Comparison of ENCODE assay signal across 9 cellular contexts in genomic region chr5:9546973-9547947, GRCh38. TPM values are rescaled to one million over a fixed set of nuclear protein-coding genes. Genes with fewer than 3 reads are reported as not detected.
A peak's percentile ranks its signal among the peaks of the same experiment; 100 is the strongest.
DNase-seq lines count a peak whose midpoint lies in the region; ATAC-seq and TF ChIP-seq lines count a peak whose summit lies in the region.
"Had no signal": no experiment of that assay in that cellular context is flagged by ENCODE, and none has a peak within 500 bp of the region (broad histone marks: within the 10 kb centered on the region; RNA-seq: fewer than 3 reads in every experiment).

No MANE protein-coding gene starts in this region.

- H2BK20ac ChIP-seq in IMR-90 (ENCODE audit: low read depth, low read length), result peak overlapping the region; percentile 33; the same call in 1 of the 2 replicates

- H2AK9ac ChIP-seq in IMR-90 (replicated peaks; ENCODE audit: low read depth, low read length, poor library complexity), result peak overlapping the region; percentile 96

- H4K91ac ChIP-seq in IMR-90 (ENCODE audit: insufficient read depth, low read depth, low read length), result peak overlapping the region; percentile 96

- peaks cover 12% of the 10 kb centered on the region; the same call in 1 of the 2 replicates for H4K20me1 ChIP-seq in IMR-90 (ENCODE audit: insufficient read depth, low read length)

- peak overlapping the region; percentile 48 for H2AFZ ChIP-seq in IMR-90 (replicated peaks; ENCODE audit: low read length, poor library complexity)

- DNase-seq in IMR-90, result peak; percentile 62
- DNase-seq in right lobe of liver, result no peak
- DNase-seq in testis, result no peak
- no peak for DNase-seq in cerebellum (ENCODE audit: low spot score)
- no peak for DNase-seq in NOMO-1 treated with DMSO at 0.1 percent for 48 hours (lab: John Stamatoyannopoulos, UW; ENCODE audit: unreplicated experiment)
- no peak for DNase-seq in NOMO-1 treated with dmso at 0.1 percent for 144 hours (lab: John Stamatoyannopoulos, UW; ENCODE audit: unreplicated experiment)
- DNase-seq in NCI-H1436 (lab: John Stamatoyannopoulos, UW), result no peak
- DNase-seq: effector CD4-positive, alpha-beta T cell had no signal

- ATAC-seq in IMR-90 (ENCODE audit: low read depth) (peak; percentile 1; the same call in 1 of the 2 replicates), right lobe of liver (no peak)

- peak overlapping the region; percentile 94 for H3K4ac ChIP-seq in IMR-90 (ENCODE audit: low read depth, low read length)

- H2BK120ac ChIP-seq in IMR-90 (ENCODE audit: low read depth, low read length), result peak overlapping the region; percentile 89

- peak overlapping the region; percentile 91 for H3K56ac ChIP-seq in IMR-90 (ENCODE audit: extremely low read depth, insufficient read depth, low read length)

- POLR2A ChIA-PET in IMR-90 (lab: Charles Lee; ENCODE audit: unreplicated experiment), result interaction anchor here (0.9 to 1.9 kb wide), 2 partner anchors 160 to 169 kb away, joined by 4 to 10 read pairs; no protein-coding TSS in a partner anchor

- H4K5ac ChIP-seq in IMR-90 (ENCODE audit: low read depth, low read length), result peak overlapping the region; percentile 93

- H4K8ac ChIP-seq in IMR-90 (ENCODE audit: low read depth in 2 of 2, low read length in 2 of 2), result peak overlapping the region; percentile 59 to 94

- intact Hi-C loops in IMR-90 (cut with micrococcal nuclease) (loop anchor here (1.0 to 10.0 kb wide), 10 partner anchors 150 to 702 kb away; partner anchors contain the start of gene ATPSCKMT), right lobe of liver (cut with DNase I) (no loop called here), testis (cut with DNase I; ENCODE audit: low total_unique reads) (no loop called here)

- H3K79me1 ChIP-seq in IMR-90 (ENCODE audit: low read depth in 1 of 2, low read length in 2 of 2), result peaks cover 26 to 58% of the 10 kb centered on the region in 2 experiments

- H3K9ac ChIP-seq in IMR-90 (ENCODE audit: low read depth, low read length) (peak overlapping the region; percentile 98), duodenal mucosa (ENCODE audit: low read depth in 1 of 2, low read length in 2 of 2) (peak overlapping the region; percentile 82 to 87)

- H3K4me1 ChIP-seq in IMR-90 (ENCODE audit: control insufficient read depth, insufficient read depth, low read length) (peaks cover 2% of the 10 kb centered on the region; the same call in 1 of the 2 replicates), duodenal mucosa (ENCODE audit: control insufficient read depth in 1 of 2, insufficient read depth in 2 of 2, low read length in 2 of 2) (peaks cover 0 to 3% of the 10 kb centered on the region in 2 donors), right lobe of liver (peaks cover 0 to 18% (median 3%) of the 10 kb centered on the region in 4 donors), testis (peaks cover 8% of the 10 kb centered on the region)

- CTCF ChIA-PET in IMR-90 (lab: Yijun Ruan, JAX), result interaction anchor here (0.6 to 1.0 kb wide), 2 partner anchors 305 to 391 kb away, joined by 3 read pairs; no protein-coding TSS in a partner anchor

- H3K4me2 ChIP-seq in IMR-90 (ENCODE audit: low read depth, low read length), result peak overlapping the region; percentile 66

- dilution Hi-C loops in IMR-90 (cut with HindIII; ENCODE audit: low sequenced_read_pairs, unreplicated experiment), result no loop called here

- TF ChIP-seq CTCF in IMR-90 (conservative IDR thresholded peaks at IDR 0.05; ENCODE audit: low read depth, low read length) (no peak), right lobe of liver (IDR thresholded peaks at IDR 0.05) (no peak), testis (IDR thresholded peaks at IDR 0.05) (no peak)

- no peak for TF ChIP-seq RAD21 in IMR-90 (IDR thresholded peaks at IDR 0.05; ENCODE audit: low read length)

- no peaks in the 10 kb centered on the region for H3K27me3 ChIP-seq in IMR-90 (ENCODE audit: control insufficient read depth, insufficient read depth, low read length)
- peaks cover 0 to 4% of the 10 kb centered on the region in 2 donors for H3K27me3 ChIP-seq in duodenal mucosa (ENCODE audit: control insufficient read depth in 1 of 2, insufficient read depth in 2 of 2, low read length in 2 of 2)
- H3K27me3 ChIP-seq in right lobe of liver, result no peaks in the 10 kb centered on the region
- no peaks in the 10 kb centered on the region for H3K27me3 ChIP-seq in testis

- BruUV-seq in IMR-90 (replicated peaks; lab: Mats Ljungman, UMichigan), result no TSS peak

- H3K4me3 ChIP-seq in IMR-90 (ENCODE audit: insufficient read depth, low read depth, low read length), result peak overlapping the region; percentile 94
- H3K4me3 ChIP-seq in duodenal mucosa (ENCODE audit: low read depth in 1 of 2, low read length in 2 of 2), result peak overlapping the region; percentile 77 to 95
- peak overlapping the region; percentile 76 to 83 (median 80) for H3K4me3 ChIP-seq in right lobe of liver
- H3K4me3 ChIP-seq in testis, result peak overlapping the region; percentile 57 to 70

- H2AK5ac ChIP-seq in IMR-90 (ENCODE audit: low read depth, low read length), result peak overlapping the region; percentile 96

- H3K23ac ChIP-seq in IMR-90 (ENCODE audit: low read depth, low read length), result peak overlapping the region; percentile 98

- peaks cover 6% of the 10 kb centered on the region for H3K9me1 ChIP-seq in IMR-90 (ENCODE audit: insufficient read depth, low read length)

- H3K36me3 ChIP-seq in IMR-90 (ENCODE audit: control insufficient read depth, insufficient read depth, low read length) (peaks cover 24% of the 10 kb centered on the region), duodenal mucosa (ENCODE audit: control insufficient read depth in 1 of 2, insufficient read depth in 2 of 2, low read length in 2 of 2) (peaks cover 15 to 29% of the 10 kb centered on the region in 2 donors), right lobe of liver (peaks cover 0 to 12% (median 0%) of the 10 kb centered on the region in 4 donors), testis (ENCODE audit: low read depth, missing control alignments) (no peaks in the 10 kb centered on the region)

- peak overlapping the region; percentile 93 for H2BK5ac ChIP-seq in IMR-90 (ENCODE audit: low read depth, low read length, poor library complexity, severe bottlenecking)

- peak overlapping the region; percentile 99 for H3K14ac ChIP-seq in IMR-90 (replicated peaks; ENCODE audit: low read depth, low read length)

- WGBS in IMR-90 (ENCODE audit: extremely low coverage in 2 of 2, insufficient read length in 1 of 2), 2 experiments, result 54% methylated on average over 6 of the region's 22 CpGs; no CpG with 5 or more reads in 1 of the 2 experiments
- 33% methylated on average over 13 of the region's 22 CpGs for WGBS in right lobe of liver (ENCODE audit: insufficient coverage, low coverage, low lambda C conversion rate, missing lambda C conversion rate)
- WGBS in testis, 2 donors, result 21 to 27% methylated on average over 15 to 22 of the region's 22 CpGs

- no peaks in the 10 kb centered on the region for H3K9me3 ChIP-seq in IMR-90 (ENCODE audit: control insufficient read depth, insufficient read depth, low read length)
- no peaks in the 10 kb centered on the region for H3K9me3 ChIP-seq in duodenal mucosa (ENCODE audit: control insufficient read depth in 1 of 2, low read length in 2 of 2)
- no peaks in the 10 kb centered on the region for H3K9me3 ChIP-seq in right lobe of liver
- no peaks in the 10 kb centered on the region for H3K9me3 ChIP-seq in testis

- peak overlapping the region; percentile 79 for H3K27ac ChIP-seq in IMR-90 (ENCODE audit: insufficient read depth, low read length)
- H3K27ac ChIP-seq in duodenal mucosa (ENCODE audit: low read depth, low read length), result peak overlapping the region; percentile 68
- peak overlapping the region in 1 of 3 donors; percentile 73 for H3K27ac ChIP-seq in right lobe of liver
- peak overlapping the region; percentile 57 to 81 for H3K27ac ChIP-seq in testis

- in situ Hi-C loops in IMR-90 (cut with MboI; ENCODE audit: low sequenced_read_pairs), result loop anchor here (25.0 kb wide), 2 partner anchors 785 to 1660 kb away; no protein-coding TSS in a partner anchor

- H2BK15ac ChIP-seq in IMR-90 (ENCODE audit: low read depth, low read length), result peak overlapping the region; percentile 82; the same call in 1 of the 3 replicates

- peak; percentile 60; the same call in 1 of the 2 replicates for TF ChIP-seq POLR2A in IMR-90 (IDR thresholded peaks at IDR 0.05; ENCODE audit: low read depth, low read length)
- no peak for TF ChIP-seq POLR2A in right lobe of liver (IDR thresholded peaks at IDR 0.05)
- no peak for TF ChIP-seq POLR2A in testis (IDR thresholded peaks at IDR 0.05)

- peak overlapping the region; percentile 95 for H3K18ac ChIP-seq in IMR-90 (ENCODE audit: low read depth, low read length)

TF ChIP-seq in IMR-90, 13 proteins besides CTCF, POLR2A, EP300 and RAD21:
- TF ChIP-seq SMC3 (IDR thresholded peaks at IDR 0.05; ENCODE audit: low read depth, low read length) (no peak), ELK1 (IDR thresholded peaks at IDR 0.05; ENCODE audit: borderline replicate concordance, low read depth, low read length) (no peak), BHLHE40 (IDR thresholded peaks at IDR 0.05; ENCODE audit: low read depth, low read length) (no peak), MAZ (IDR thresholded peaks at IDR 0.05; ENCODE audit: borderline replicate concordance, low read depth, low read length) (no peak), RFX5 (IDR thresholded peaks at IDR 0.05; ENCODE audit: low read depth, low read length) (no peak), FOS (IDR thresholded peaks at IDR 0.05; ENCODE audit: low read depth, low read length) (no peak), CHD1 (IDR thresholded peaks at IDR 0.05; ENCODE audit: low read depth, low read length) (no peak)

RNA-seq across cellular contexts. Expression of gene SEMA5A, which starts 1.4 kb away (rescaled TPM):
- 9.9 and 12.5 TPM in 2 replicates for total RNA-seq in IMR-90 (2012; rRNA removed)
- 7.3 and 8.2 TPM in 2 replicates for polyA plus RNA-seq in IMR-90 (2012; rRNA removed)
- polyA plus RNA-seq in IMR-90 (2012; cell fraction: cytosol; rRNA removed), result 3.6 and 4.9 TPM in 2 replicates
- polyA plus RNA-seq in IMR-90 (2012; cell fraction: nucleus; rRNA removed; ENCODE audit: low replicate concordance), result 3.7 and 5.3 TPM in 2 replicates
- total RNA-seq in right lobe of liver, result 10 to 100 TPM in 1 of 6 experiments, 1 to 10 TPM in 5; 3.1 to 12.6 (median 5.7) TPM
- 1 to 10 TPM; 3.4 to 5.4 TPM for total RNA-seq in testis
- 12.8 TPM for polyA plus RNA-seq in testis (ENCODE audit: insufficient read depth, low read depth, low replicate concordance)
- 27.5 TPM for total RNA-seq in cerebellum
